Comparison of ENCODE assay signal across 1 cellular context in the genomic region with DNA sequence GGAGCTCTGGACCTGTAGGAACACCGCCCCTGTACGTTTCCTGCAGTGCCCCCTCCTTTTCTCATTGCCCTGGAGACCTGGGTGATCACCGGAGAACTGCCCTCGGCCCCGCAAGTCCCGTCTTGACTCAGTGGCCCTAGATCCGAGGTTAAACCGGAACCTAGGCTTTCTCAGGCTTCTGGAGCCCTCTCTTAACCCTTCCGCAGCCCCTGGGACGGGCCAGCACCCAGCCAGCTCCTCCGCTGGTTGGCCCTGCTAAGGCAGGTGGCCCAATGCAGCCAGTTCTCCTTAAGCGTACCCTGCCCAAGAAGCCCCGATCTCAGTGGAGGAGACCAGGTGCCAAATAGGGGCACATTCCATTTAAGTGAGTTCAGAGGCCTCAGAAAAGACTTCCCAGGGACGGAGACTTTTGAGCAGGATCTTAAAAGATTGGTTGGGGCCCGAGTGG.
TF ChIP-seq lines count a peak whose summit lies in the region.

No MANE protein-coding gene starts in this region.

TF ChIP-seq in endothelial cell of umbilical vein, 7 proteins besides CTCF, POLR2A, EP300 and RAD21 (continued from another document):
- TF ChIP-seq MYC (IDR thresholded peaks at IDR 0.05; ENCODE audit: low read depth, low read length) (no peak), POLR2AphosphoS5 (IDR thresholded peaks at IDR 0.05; ENCODE audit: insufficient read depth, low read depth, low read length) (no peak), EZH2 (IDR thresholded peaks at IDR 0.05; ENCODE audit: borderline replicate concordance, low read depth, low read length, severe bottlenecking) (no peak)
- TF ChIP-seq, protein P1, sequence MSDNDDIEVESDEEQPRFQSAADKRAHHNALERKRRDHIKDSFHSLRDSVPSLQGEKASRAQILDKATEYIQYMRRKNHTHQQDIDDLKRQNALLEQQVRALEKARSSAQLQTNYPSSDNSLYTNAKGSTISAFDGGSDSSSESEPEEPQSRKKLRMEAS (IDR thresholded peaks at IDR 0.05; ENCODE audit: insufficient read depth, insufficient read length): no peak
